In the genomic region with DNA sequence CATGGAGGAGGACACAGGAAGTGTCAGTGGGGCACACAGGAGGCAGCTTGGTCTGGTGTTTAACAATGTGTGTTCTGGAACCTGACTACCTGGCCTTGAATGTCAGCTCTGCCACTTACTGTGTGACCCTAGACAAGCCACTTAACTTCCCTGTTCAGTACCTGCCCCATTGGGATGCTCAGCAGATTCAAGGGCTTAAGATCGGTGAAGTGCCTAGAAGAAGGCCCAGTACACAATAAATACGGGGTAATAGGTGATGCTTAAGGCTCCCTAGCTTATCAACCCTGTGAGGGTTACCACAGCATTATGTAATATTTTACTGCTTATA, we compare ENCODE assay signal across 2 cellular contexts.
TF ChIP-seq lines count a peak whose summit lies in the region.

No MANE protein-coding gene starts in this region.

TF ChIP-seq in SK-N-SH, 30 proteins besides CTCF, POLR2A, EP300 and RAD21 (continued from another document):
- TF ChIP-seq, protein P1, sequence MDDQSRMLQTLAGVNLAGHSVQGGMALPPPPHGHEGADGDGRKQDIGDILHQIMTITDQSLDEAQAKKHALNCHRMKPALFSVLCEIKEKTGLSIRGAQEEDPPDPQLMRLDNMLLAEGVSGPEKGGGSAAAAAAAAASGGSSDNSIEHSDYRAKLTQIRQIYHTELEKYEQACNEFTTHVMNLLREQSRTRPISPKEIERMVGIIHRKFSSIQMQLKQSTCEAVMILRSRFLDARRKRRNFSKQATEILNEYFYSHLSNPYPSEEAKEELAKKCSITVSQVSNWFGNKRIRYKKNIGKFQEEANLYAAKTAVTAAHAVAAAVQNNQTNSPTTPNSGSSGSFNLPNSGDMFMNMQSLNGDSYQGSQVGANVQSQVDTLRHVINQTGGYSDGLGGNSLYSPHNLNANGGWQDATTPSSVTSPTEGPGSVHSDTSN (IDR thresholded peaks at IDR 0.05): no peak

TF ChIP-seq in SK-N-SH treated with all-trans-retinoic acid at 6 μM for 48 hours, 23 proteins besides CTCF, POLR2A, EP300 and RAD21 (continued from another document):
- TF ChIP-seq CSRNP3 (CRISPR knock-in tag; IDR thresholded peaks at IDR 0.05): no peak
TF ChIP-seq in SK-N-SH treated with all-trans-retinoic acid at 6 μM for 48 hours: peak in this region for 0.
